In the genomic region with DNA sequence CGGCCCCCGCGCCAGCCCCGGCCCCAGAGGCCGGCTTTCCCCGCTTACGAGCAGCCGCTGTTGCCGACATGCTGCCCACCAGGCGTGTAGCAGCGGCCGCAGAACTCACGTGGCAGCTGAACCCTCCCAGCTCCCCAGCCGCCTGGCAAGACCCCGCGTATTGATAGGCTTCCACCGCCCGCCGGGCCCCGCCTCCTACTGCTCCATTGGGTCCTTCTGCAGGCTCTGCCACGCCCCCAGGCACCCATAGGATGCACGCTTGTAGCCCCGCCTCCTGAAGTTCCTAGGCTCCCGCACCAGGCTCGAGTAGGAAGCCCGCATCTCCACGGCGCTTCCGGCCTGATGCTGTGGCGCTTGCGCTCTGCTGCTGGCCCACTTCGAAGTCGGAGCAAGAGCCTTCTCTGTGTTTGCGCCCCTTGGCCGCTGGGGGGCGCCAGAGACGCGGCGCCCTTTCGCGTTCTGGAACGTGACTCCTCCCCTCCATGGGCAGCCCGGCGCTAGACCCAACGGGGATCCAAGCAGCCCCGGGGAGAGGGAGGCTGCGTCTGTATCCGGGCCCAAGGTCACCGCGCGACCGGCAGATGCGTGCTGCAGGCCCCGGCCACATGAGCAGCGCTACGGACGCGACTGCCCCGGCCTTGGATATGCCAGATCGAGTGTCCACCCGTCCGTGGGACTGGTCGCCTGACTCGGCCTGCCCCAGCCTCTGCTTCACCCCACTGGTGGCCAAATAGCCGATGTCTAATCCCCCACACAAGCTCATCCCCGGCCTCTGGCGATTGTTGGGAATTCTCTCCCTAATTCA, we compare ENCODE assay signal across 8 cellular contexts. TPM values are rescaled to one million over a fixed set of nuclear protein-coding genes. Genes with fewer than 3 reads are reported as not detected.
DNase-seq lines count a peak whose midpoint lies in the region; ATAC-seq and TF ChIP-seq lines count a peak whose summit lies in the region.

A gene (plus strand): TSS at position 566 of the 805 bp plus-strand sequence. CDS start 993 bp downstream, outside the sequence.
A gene with protein sequence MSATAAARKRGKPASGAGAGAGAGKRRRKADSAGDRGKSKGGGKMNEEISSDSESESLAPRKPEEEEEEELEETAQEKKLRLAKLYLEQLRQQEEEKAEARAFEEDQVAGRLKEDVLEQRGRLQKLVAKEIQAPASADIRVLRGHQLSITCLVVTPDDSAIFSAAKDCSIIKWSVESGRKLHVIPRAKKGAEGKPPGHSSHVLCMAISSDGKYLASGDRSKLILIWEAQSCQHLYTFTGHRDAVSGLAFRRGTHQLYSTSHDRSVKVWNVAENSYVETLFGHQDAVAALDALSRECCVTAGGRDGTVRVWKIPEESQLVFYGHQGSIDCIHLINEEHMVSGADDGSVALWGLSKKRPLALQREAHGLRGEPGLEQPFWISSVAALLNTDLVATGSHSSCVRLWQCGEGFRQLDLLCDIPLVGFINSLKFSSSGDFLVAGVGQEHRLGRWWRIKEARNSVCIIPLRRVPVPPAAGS (minus strand): TSS at position 107 of the 805 bp plus-strand sequence. CDS start 37 bp downstream, at position 70.

- H3K27ac ChIP-seq in adrenal gland (peak within 1 kb of the TSS; percentile 97 to 99 (median 98)), heart left ventricle (peak within 1 kb of the TSS; percentile 90 to 99 (median 95)), upper lobe of right lung (peak within 1 kb of the TSS; percentile 97)

- intact Hi-C loops in adrenal gland (cut with DNase I): loop anchor here in 1 of 2 donors (10.0 kb wide), 1 partner anchor 53 kb away; a partner anchor contains a TSS
- intact Hi-C loops in heart left ventricle (cut with DNase I): loop anchor here in 9 of 10 donors (1.0 to 5.0 kb wide), 8 partner anchors 14 to 205 kb away; a partner anchor contains a TSS
- intact Hi-C loops in posterior cingulate gyrus (cut with DNase I): loop anchor here (1.0 kb wide), 2 partner anchors 32 to 54 kb away; a partner anchor contains a TSS
- intact Hi-C loops in upper lobe of right lung (cut with DNase I): no loop called here

- H3K4me3 Mint-ChIP-seq in T-cell: peak within 1 kb of the TSS; percentile 86 to 92 (median 89)

- POLR2A ChIA-PET in T-cell (lab: Charles Lee): interaction anchor here in 1 of 2 donors (0.5 to 0.6 kb wide), 2 partner anchors 270 to 626 kb away, joined by 3 to 5 read pairs; no protein-coding TSS in a partner anchor

- H3K4me3 ChIP-seq in adrenal gland: peak within 1 kb of the TSS; percentile 13 to 87 (median 56)
- peak within 1 kb of the TSS; percentile 36 to 93 (median 76) for H3K4me3 ChIP-seq in heart left ventricle
- H3K4me3 ChIP-seq in upper lobe of right lung: peak within 1 kb of the TSS; percentile 67

- H3K27me3 ChIP-seq in adrenal gland (no peaks in the 10 kb centered on the region), heart left ventricle (no peaks in the 10 kb centered on the region), upper lobe of right lung (no peaks in the 10 kb centered on the region)

- DNase-seq in NCI-H1436 (lab: John Stamatoyannopoulos, UW) (peak; percentile 94), T-cell (peak; percentile 95 to 100 (median 99)), adrenal gland (peak; percentile 99 to 100 (median 100)), heart left ventricle (peak; percentile 100), posterior cingulate gyrus (peak; percentile 99 to 100 (median 100)), upper lobe of right lung (peak; percentile 100)

- H3K4me1 ChIP-seq in adrenal gland (replicated peaks in 1 of 2): peaks cover 31 to 37% of the 10 kb centered on the region in 2 donors
- H3K4me1 ChIP-seq in heart left ventricle: peaks cover 3 to 32% (median 23%) of the 10 kb centered on the region in 12 donors
- peaks cover 29% of the 10 kb centered on the region for H3K4me1 ChIP-seq in upper lobe of right lung

- peak within 1 kb of the TSS; percentile 85 to 87 for H3K27ac Mint-ChIP-seq in T-cell

- TF ChIP-seq CTCF in GM12874 (IDR thresholded peaks at IDR 0.05; ENCODE audit: insufficient read depth, low read depth, low read length) (peak; percentile 100), adrenal gland (IDR thresholded peaks at IDR 0.05) (peak; percentile 99 to 100 (median 100)), heart left ventricle (IDR thresholded peaks at IDR 0.05) (peak in 11 of 12 donors; percentile 99 to 100 (median 100)), upper lobe of right lung (IDR thresholded peaks at IDR 0.05) (peak; percentile 99)

- ATAC-seq in HG02798 (IDR thresholded peaks at IDR 0.05; ENCODE audit: poor library complexity, unreplicated experiment): peak; percentile 93
- peak; percentile 91 to 95 (median 92) for ATAC-seq in T-cell (replicated peaks in 1 of 4)
- ATAC-seq in heart left ventricle: peak; percentile 95 to 98 (median 96)
- peak; percentile 94 for ATAC-seq in upper lobe of right lung

- 0 to 1% (median 0%) methylated on average over 18 to 67 of the region's 67 CpGs; no CpG with 5 or more reads in 1 of the 4 donors for WGBS in adrenal gland, 4 donors
- 0 to 2% (median 2%) methylated on average over 14 to 67 of the region's 67 CpGs for WGBS in heart left ventricle, 4 donors

- H3K9me3 Mint-ChIP-seq in T-cell: no peaks in the 10 kb centered on the region

- TF ChIP-seq POLR2A in adrenal gland (IDR thresholded peaks at IDR 0.05): peak; percentile 51 to 77
- peak in 1 of 2 donors; percentile 63 for TF ChIP-seq POLR2A in heart left ventricle (IDR thresholded peaks at IDR 0.05)

- CTCF ChIA-PET in T-cell (lab: Charles Lee): interaction anchor here (0.6 to 2.0 kb wide), 17 partner anchors 23 to 272 kb away, joined by 3 to 10 read pairs (median 4); a partner anchor contains a TSS

- no peaks in the 10 kb centered on the region for H3K9me3 ChIP-seq in adrenal gland (replicated peaks in 1 of 3)
- H3K9me3 ChIP-seq in heart left ventricle: no peaks in the 10 kb centered on the region
- no peaks in the 10 kb centered on the region for H3K9me3 ChIP-seq in upper lobe of right lung

- peaks cover 0 to 22% of the 10 kb centered on the region in 2 donors for H3K36me3 ChIP-seq in adrenal gland (replicated peaks in 1 of 2)
- H3K36me3 ChIP-seq in heart left ventricle: peaks cover 0 to 36% (median 13%) of the 10 kb centered on the region in 9 donors
- peaks cover 20% of the 10 kb centered on the region for H3K36me3 ChIP-seq in upper lobe of right lung

- peaks cover 17% of the 10 kb centered on the region for H3K36me3 Mint-ChIP-seq in T-cell

- peaks cover 36 to 41% (median 38%) of the 10 kb centered on the region in 3 donors for H3K4me1 Mint-ChIP-seq in T-cell

- no peaks in the 10 kb centered on the region for H3K27me3 Mint-ChIP-seq in T-cell

RNA-seq across cellular contexts. Expression of the first gene that starts in this region (rescaled TPM):
- total RNA-seq in T-cell: 10 to 100 TPM in 3 of 5 donors, 1 to 10 TPM in 2; 8.7 to 16.3 (median 12.4) TPM
- 10 to 100 TPM; 41.9 to 94.1 (median 73.6) TPM for total RNA-seq in adrenal gland
- 10 to 100 TPM; 36.1 to 57.4 (median 56.3) TPM for polyA plus RNA-seq in adrenal gland
- total RNA-seq in heart left ventricle: 10 to 100 TPM; 11.0 to 37.5 (median 14.5) TPM
- 1 to 10 TPM; 7.0 to 9.1 TPM for polyA plus RNA-seq in heart left ventricle
- total RNA-seq in upper lobe of right lung: 20.9 TPM

RNA-seq across cellular contexts. Expression of the second gene that starts in this region (rescaled TPM):
- 10 to 100 TPM; 11.4 to 20.5 (median 18.3) TPM for total RNA-seq in T-cell
- total RNA-seq in adrenal gland: 10 to 100 TPM; 13.4 to 39.8 (median 19.1) TPM
- polyA plus RNA-seq in adrenal gland: 10 to 100 TPM; 25.1 to 37.1 (median 32.7) TPM
- 10 to 100 TPM in 5 of 9 donors, 1 to 10 TPM in 4; 6.1 to 14.7 (median 10.2) TPM for total RNA-seq in heart left ventricle
- 10 to 100 TPM; 12.4 to 30.8 TPM for polyA plus RNA-seq in heart left ventricle
- 20.6 TPM for total RNA-seq in upper lobe of right lung

Comparison
In these comparisons a context has a peak if more than half of its experiments do, and no peak if none do; other contexts are left out.
1. Peak in every context shown above with its lines: DNase-seq, ATAC-seq, H3K4me3 ChIP-seq and H3K27ac ChIP-seq.